7 cellular contexts compared by ENCODE assay signal in the genomic region with DNA sequence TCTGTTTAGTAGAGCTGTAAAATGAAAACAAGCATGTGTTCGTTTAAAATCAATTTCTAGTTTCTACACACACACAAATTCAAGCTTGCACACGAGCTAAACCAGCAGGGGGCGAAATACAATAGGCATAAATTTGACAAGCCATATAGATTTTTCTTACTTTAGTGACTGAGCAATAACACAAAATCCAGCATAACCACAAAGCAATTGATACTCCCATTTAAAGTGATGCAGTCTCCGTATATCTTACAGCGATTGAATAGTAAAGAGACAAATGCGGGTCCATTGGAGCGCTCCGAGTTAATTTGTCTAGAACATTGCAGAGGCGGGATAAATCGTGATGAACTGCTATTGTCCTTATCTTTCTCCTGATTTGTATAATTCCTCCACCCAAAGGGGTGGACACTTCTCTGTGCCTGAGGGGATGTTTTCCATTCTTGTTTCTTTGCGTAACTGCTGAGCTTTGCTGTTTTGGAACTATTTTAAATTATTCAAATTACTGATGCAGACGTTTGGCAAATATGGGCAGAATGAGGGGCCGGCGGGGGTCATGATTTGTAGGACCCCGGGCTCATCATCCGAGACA. TPM values are rescaled to one million over a fixed set of nuclear protein-coding genes. Genes with fewer than 3 reads are reported as not detected.
DNase-seq lines count a peak whose midpoint lies in the region; FAIRE-seq and TF ChIP-seq lines count a peak whose summit lies in the region.

No MANE protein-coding gene starts in this region.

- TF ChIP-seq CTCF in GM13976 (IDR thresholded peaks at IDR 0.05; ENCODE audit: borderline replicate concordance, control extremely low read depth, extremely low read depth, insufficient read depth, missing control alignments): peak; percentile 76
- TF ChIP-seq CTCF in MCF 10A (IDR thresholded peaks at IDR 0.05; ENCODE audit: unreplicated experiment): peak; percentile 66

- H3K36me3 Mint-ChIP-seq in MCF 10A (ENCODE audit: insufficient read depth, unreplicated experiment): peaks cover 6% of the 10 kb centered on the region

- POLR2A ChIA-PET in MCF 10A (lab: Yijun Ruan, JAX): interaction anchor here (0.6 to 4.9 kb wide), 42 partner anchors 9 to 934 kb away, joined by 3 to 60 read pairs (median 5); a partner anchor contains a TSS

- H3K9me3 Mint-ChIP-seq in MCF 10A (ENCODE audit: unreplicated experiment): no peaks in the 10 kb centered on the region

- H3K4me3 Mint-ChIP-seq in MCF 10A (ENCODE audit: unreplicated experiment): peak overlapping the region; percentile 83

- H3K4me1 Mint-ChIP-seq in MCF 10A (ENCODE audit: insufficient read depth, unreplicated experiment): no peaks in the 10 kb centered on the region

- in situ Hi-C loops in GM13976 (cut with MboI; ENCODE audit: low sequenced_read_pairs, unreplicated experiment): loop anchor here (25.0 kb wide), 1 partner anchor 514 kb away; no protein-coding TSS in a partner anchor

- intact Hi-C loops in MCF 10A (cut with micrococcal nuclease): loop anchor here (1.0 to 10.0 kb wide), 5 partner anchors 39 to 366 kb away; a partner anchor contains a TSS

- peak; percentile 57 for DNase-seq in GM13976 (ENCODE audit: low spot score)
- peak; percentile 23 for DNase-seq in NCI-H2107 (lab: John Stamatoyannopoulos, UW)
- peak; percentile 45 for DNase-seq in UCSD-AML1 (lab: John Stamatoyannopoulos, UW; ENCODE audit: unreplicated experiment)
- DNase-seq in MCF 10A (ENCODE audit: unreplicated experiment): peak; percentile 90
- peak; percentile 31 to 66 for DNase-seq in stimulated activated CD4-positive, alpha-beta T cell treated with anti-CD3 and anti-CD28 coated beads, Interleukin-12 subunit alpha, Interleukin-12 subunit beta, amount 100 ng/mL, for 24 hours (ENCODE audit: low read depth in 2 of 2)
- DNase-seq in 8988T: no peak

- FAIRE-seq in islet of Langerhans (lab: Jason Lieb, UNC): peak; percentile 99

- no TSS peak for BruUV-seq in MCF 10A (replicated peaks; lab: Mats Ljungman, UMichigan)

- no peaks in the 10 kb centered on the region for H3K27me3 Mint-ChIP-seq in MCF 10A (ENCODE audit: insufficient read depth, unreplicated experiment)

- H3K27ac Mint-ChIP-seq in MCF 10A (ENCODE audit: low read depth, unreplicated experiment): peak overlapping the region; percentile 94

- CTCF ChIA-PET in MCF 10A (lab: Yijun Ruan, JAX): interaction anchor here (0.6 to 2.8 kb wide), 41 partner anchors 9 to 1776 kb away, joined by 3 to 20 read pairs (median 4); no protein-coding TSS in a partner anchor

RNA-seq across cellular contexts. Expression of a gene that starts 1.2 kb away (rescaled TPM):
- total RNA-seq in MCF 10A (2022): 24.2 and 24.7 TPM in 2 replicates
